ENCODE assay signal across 14 cellular contexts in genomic region chr2:131016826-131017596, GRCh38.
DNase-seq lines count a peak whose midpoint lies in the region; ATAC-seq and TF ChIP-seq lines count a peak whose summit lies in the region.
"Had no signal": no experiment of that assay in that cellular context is flagged by ENCODE, and none has a peak within 500 bp of the region (broad histone marks: within the 10 kb centered on the region; RNA-seq: fewer than 3 reads in every experiment).

No MANE protein-coding gene starts in this region.

- TF ChIP-seq CTCF in MCF 10A (IDR thresholded peaks at IDR 0.05; ENCODE audit: unreplicated experiment): no peak
- TF ChIP-seq CTCF in left lung (IDR thresholded peaks at IDR 0.05): no peak
- TF ChIP-seq CTCF in upper lobe of right lung (IDR thresholded peaks at IDR 0.05): no peak

- H3K9me3 ChIP-seq in left lung: no peaks in the 10 kb centered on the region
- no peaks in the 10 kb centered on the region for H3K9me3 ChIP-seq in upper lobe of right lung
- H3K9me3 ChIP-seq: testis had no signal

- peaks cover 2% of the 10 kb centered on the region for H3K4me1 Mint-ChIP-seq in activated CD4-positive, alpha-beta T cell treated with anti-CD3 and anti-CD28 coated beads, Interleukin-2, amount 10 ng/mL, durations not matched to agents 7 days and 5 days
- H3K4me1 Mint-ChIP-seq in MCF 10A (ENCODE audit: insufficient read depth, unreplicated experiment): peaks cover 36% of the 10 kb centered on the region

- DNase-seq in activated CD4-positive, alpha-beta T cell treated with anti-CD3 and anti-CD28 coated beads, Interleukin-2, amount 10 ng/mL, durations not matched to agents 7 days and 5 days: peak; percentile 5
- no peak for DNase-seq in activated CD4-positive, alpha-beta T cell treated with anti-CD3 and anti-CD28 coated beads, Interleukin-2, amount 50 U/mL, for 48 hours
- DNase-seq in MCF 10A (ENCODE audit: unreplicated experiment): peak; percentile 99
- DNase-seq in left lung: no peak
- DNase-seq in upper lobe of right lung: no peak
- no peak for DNase-seq in activated CD4-positive, CD25-positive, alpha-beta regulatory T cell (lab: John Stamatoyannopoulos, UW)
- no peak for DNase-seq in OCI-M2 (lab: John Stamatoyannopoulos, UW; ENCODE audit: unreplicated experiment)
- DNase-seq: ACHN; NCI-H1436; nephron progenitor cell; stimulated activated CD4-positive, alpha-beta T cell treated with anti-CD3 and anti-CD28 coated beads, Interleukin-4, amount 100 ng/mL, for 4 hours; testis had no signal

- no peaks in the 10 kb centered on the region for H3K36me3 Mint-ChIP-seq in activated CD4-positive, alpha-beta T cell treated with anti-CD3 and anti-CD28 coated beads, Interleukin-2, amount 10 ng/mL, durations not matched to agents 7 days and 5 days (ENCODE audit: low read depth)
- peaks cover 7% of the 10 kb centered on the region for H3K36me3 Mint-ChIP-seq in MCF 10A (ENCODE audit: insufficient read depth, unreplicated experiment)

- CTCF ChIA-PET in activated CD4-positive, alpha-beta T cell treated with anti-CD3 and anti-CD28 coated beads, Interleukin-2, amount 10 ng/mL, durations not matched to agents 7 days and 5 days (lab: Charles Lee): interaction anchor here (0.6 kb wide), 1 partner anchor 21 kb away, joined by 3 read pairs; no protein-coding TSS in a partner anchor
- CTCF ChIA-PET in MCF 10A (lab: Yijun Ruan, JAX): interaction anchor here (0.6 to 2.5 kb wide), 20 partner anchors 8 to 221 kb away, joined by 3 to 17 read pairs (median 3); no protein-coding TSS in a partner anchor

- intact Hi-C loops in MCF 10A (cut with micrococcal nuclease): loop anchor here (1.0 to 10.0 kb wide), 3 partner anchors 92 to 220 kb away; no protein-coding TSS in a partner anchor
- intact Hi-C loops in left lung (cut with DNase I): no loop called here
- intact Hi-C loops in upper lobe of right lung (cut with DNase I): no loop called here

- no peaks in the 10 kb centered on the region for H3K9me3 Mint-ChIP-seq in activated CD4-positive, alpha-beta T cell treated with anti-CD3 and anti-CD28 coated beads, Interleukin-2, amount 10 ng/mL, durations not matched to agents 7 days and 5 days
- peaks cover 5% of the 10 kb centered on the region for H3K9me3 Mint-ChIP-seq in MCF 10A (ENCODE audit: unreplicated experiment)

- H3K4me3 Mint-ChIP-seq in activated CD4-positive, alpha-beta T cell treated with anti-CD3 and anti-CD28 coated beads, Interleukin-2, amount 10 ng/mL, durations not matched to agents 7 days and 5 days: no peak overlapping the region
- peak overlapping the region; percentile 71 for H3K4me3 Mint-ChIP-seq in MCF 10A (ENCODE audit: unreplicated experiment)
- H3K4me3 Mint-ChIP-seq: nephron progenitor cell had no signal

- no peak overlapping the region for H3K4me3 ChIP-seq in left lung
- no peak overlapping the region for H3K4me3 ChIP-seq in upper lobe of right lung
- H3K4me3 ChIP-seq: testis had no signal

- POLR2A ChIA-PET in activated CD4-positive, alpha-beta T cell treated with anti-CD3 and anti-CD28 coated beads, Interleukin-2, amount 10 ng/mL, durations not matched to agents 7 days and 5 days (lab: Charles Lee): no interaction called here
- POLR2A ChIA-PET in MCF 10A (lab: Yijun Ruan, JAX): interaction anchor here (0.6 to 3.6 kb wide), 31 partner anchors 9 to 674 kb away, joined by 3 to 41 read pairs (median 5); partner anchors contain the start of genes FAM168B, IMP4 and PLEKHB2

- H3K27ac Mint-ChIP-seq in activated CD4-positive, alpha-beta T cell treated with anti-CD3 and anti-CD28 coated beads, Interleukin-2, amount 10 ng/mL, durations not matched to agents 7 days and 5 days: no peak overlapping the region
- peak overlapping the region; percentile 97 for H3K27ac Mint-ChIP-seq in MCF 10A (ENCODE audit: low read depth, unreplicated experiment)
- H3K27ac Mint-ChIP-seq: nephron progenitor cell had no signal

- ATAC-seq in left lung: peak; percentile 98
- ATAC-seq in upper lobe of right lung: peak; percentile 94
- no peak for ATAC-seq in HG02884 (IDR thresholded peaks at IDR 0.05; ENCODE audit: unreplicated experiment)

- H3K36me3 ChIP-seq in left lung: no peaks in the 10 kb centered on the region
- no peaks in the 10 kb centered on the region for H3K36me3 ChIP-seq in upper lobe of right lung

- no TSS peak for BruUV-seq in MCF 10A (replicated peaks; lab: Mats Ljungman, UMichigan)

- H3K27me3 Mint-ChIP-seq in activated CD4-positive, alpha-beta T cell treated with anti-CD3 and anti-CD28 coated beads, Interleukin-2, amount 10 ng/mL, durations not matched to agents 7 days and 5 days: peaks cover 36% of the 10 kb centered on the region
- no peaks in the 10 kb centered on the region for H3K27me3 Mint-ChIP-seq in MCF 10A (ENCODE audit: insufficient read depth, unreplicated experiment)

- H3K27ac ChIP-seq in left lung (no peak overlapping the region), upper lobe of right lung (no peak overlapping the region)
- H3K27ac ChIP-seq: HL-60, testis had no signal

- H3K27me3 ChIP-seq in left lung: peaks cover 0 to 30% of the 10 kb centered on the region in 2 donors
- H3K27me3 ChIP-seq in upper lobe of right lung: no peaks in the 10 kb centered on the region
- H3K27me3 ChIP-seq: testis had no signal

- no peaks in the 10 kb centered on the region for H3K4me1 ChIP-seq in left lung
- H3K4me1 ChIP-seq in upper lobe of right lung: no peaks in the 10 kb centered on the region

Comparison
In these comparisons a context has a peak if more than half of its experiments do, and no peak if none do; other contexts are left out.
1. DNase-seq: peak in activated CD4-positive, alpha-beta T cell treated with anti-CD3 and anti-CD28 coated beads, Interleukin-2, amount 10 ng/mL, durations not matched to agents 7 days and 5 days (single experiment) and MCF 10A (single experiment); none in activated CD4-positive, alpha-beta T cell treated with anti-CD3 and anti-CD28 coated beads, Interleukin-2, amount 50 U/mL, for 48 hours (0 of 2), left lung (0 of 2), upper lobe of right lung (single experiment), activated CD4-positive, CD25-positive, alpha-beta regulatory T cell (0 of 4) and OCI-M2 (single experiment).